In genomic region chr12:13440844-13441243, GRCh38 we compare ENCODE assay signal across 29 cellular contexts.
"Had no signal": no experiment of that assay in that cellular context is flagged by ENCODE, and none has a peak within 500 bp of the region (broad histone marks: within the 10 kb centered on the region; RNA-seq: fewer than 3 reads in every experiment).

No MANE protein-coding gene starts in this region.

- ATAC-seq: activated CD8-positive, alpha-beta T cell treated with anti-CD3 and anti-CD28 coated beads for 36 hours; activated naive CD8-positive, alpha-beta T cell treated with anti-CD3 and anti-CD28 coated beads, Interleukin-2, amount 50 U/mL, for 24 hours; activated T-cell treated with anti-CD3 and anti-CD28 coated beads, Interleukin-2, amount 50 U/mL, for 72 hours; activated T-helper 17 cell treated with anti-CD3 and anti-CD28 coated beads, Interleukin-2, amount 50 U/mL, for 72 hours; PC-3 had no signal

- H3K27me3 ChIP-seq: Peyer's patch, SJSA1 had no signal

- H3K27ac ChIP-seq: Peyer's patch, SJSA1 had no signal

- H3K4me1 ChIP-seq: Peyer's patch, SJSA1 had no signal

- DNase-seq: activated CD4-positive, alpha-beta T cell treated with anti-CD3 and anti-CD28 coated beads, Interleukin-2, amount 50 U/mL, for 4 hours; activated CD8-positive, alpha-beta T cell treated with anti-CD3 and anti-CD28 coated beads for 36 hours; activated gamma-delta T cell; activated naive CD4-positive, alpha-beta T cell treated with anti-CD3 and anti-CD28 coated beads for 36 hours; activated naive CD8-positive, alpha-beta T cell treated with anti-CD3 and anti-CD28 coated beads, Interleukin-2, amount 50 U/mL, for 24 hours; activated T-cell treated with anti-CD3 and anti-CD28 coated beads, Interleukin-2, amount 50 U/mL, for 1 hour; activated T-cell treated with anti-CD3 and anti-CD28 coated beads, Interleukin-2, amount 50 U/mL, for 72 hours; anterior cingulate cortex; caudate nucleus; Kasumi-1; KG1; MM.1S; MV-4-11; NCI-H1092 treated with DMSO at 0.1 percent for 48 hours; NCI-H1417; NCI-H146; NCI-H187; NCI-H2029 treated with DMSO at 0.1 percent for 48 hours; NCI-H345; NCI-H526; NCI-H748 treated with DMSO at 0.1 percent for 48 hours; NK-92 treated with Interleukin-12 subunit alpha and Interleukin-12 subunit beta, amount 100 ng/mL, for 24 hours; PC-3; Peyer's patch; RPMI8226; SHP77 treated with DMSO at 0.1 percent for 48 hours; SK-N-SH had no signal

- H3K4me3 ChIP-seq: Peyer's patch, SJSA1 had no signal

- H3K36me3 ChIP-seq: Peyer's patch, SJSA1 had no signal

- H3K9me3 ChIP-seq: Peyer's patch, SJSA1, SK-N-SH had no signal
